21 cellular contexts compared by ENCODE assay signal in genomic region chr11:85307381-85307780, GRCh38.
"Had no signal": no experiment of that assay in that cellular context is flagged by ENCODE, and none has a peak within 500 bp of the region (broad histone marks: within the 10 kb centered on the region; RNA-seq: fewer than 3 reads in every experiment).

No MANE protein-coding gene starts in this region.

- H3K4me3 ChIP-seq: breast epithelium, tibial nerve, vagina had no signal

- H3K27ac ChIP-seq: breast epithelium, neutrophil, tibial nerve, vagina had no signal

- ATAC-seq: activated T-cell treated with anti-CD3 and anti-CD28 coated beads, Interleukin-2, amount 50 U/mL, for 72 hours; natural killer cell; stimulated activated naive B cell treated with anti-CD40 and anti-IgM and Interleukin-4, amounts not matched to agents 10 μg/mL and 1 μg/mL and 100 μg/mL, for 72 hours had no signal

- H3K4me1 ChIP-seq: breast epithelium, tibial nerve, vagina had no signal

- H3K36me3 ChIP-seq: breast epithelium, neutrophil, tibial nerve, vagina had no signal

- DNase-seq: activated CD4-positive, alpha-beta T cell treated with anti-CD3 and anti-CD28 coated beads, Interleukin-2, amount 10 ng/mL, durations not matched to agents 24 days and 14 days; activated CD4-positive, CD25-positive, alpha-beta regulatory T cell; activated CD8-positive, alpha-beta memory T cell treated with anti-CD3 and anti-CD28 coated beads, Interleukin-2, amount 50 U/mL, for 48 hours; activated gamma-delta T cell treated with Interleukin-2 at 50 U/mL for 16 hours; activated naive CD8-positive, alpha-beta T cell treated with anti-CD3 and anti-CD28 coated beads for 36 hours; activated T-cell treated with anti-CD3 and anti-CD28 coated beads, Interleukin-2, amount 50 U/mL, for 72 hours; amygdala; cerebellar nuclear complex; effector CD8-positive, alpha-beta T cell; head of caudate nucleus; kidney glomerular epithelial cell; mesendoderm; natural killer cell; retina; stimulated activated CD4-positive, alpha-beta T cell treated with anti-CD3 and anti-CD28 coated beads, Interleukin-2, amount 100 ng/mL, for 48 hours; stimulated activated naive B cell treated with anti-CD40 and anti-IgM and Interleukin-4, amounts not matched to agents 10 μg/mL and 1 μg/mL and 100 μg/mL, for 72 hours; substantia nigra had no signal

- H3K27me3 ChIP-seq: breast epithelium, neutrophil, tibial nerve, vagina had no signal

- H3K9me3 ChIP-seq: breast epithelium, neutrophil, tibial nerve, vagina had no signal
